Comparison of ENCODE assay signal across 17 cellular contexts in the genomic region with DNA sequence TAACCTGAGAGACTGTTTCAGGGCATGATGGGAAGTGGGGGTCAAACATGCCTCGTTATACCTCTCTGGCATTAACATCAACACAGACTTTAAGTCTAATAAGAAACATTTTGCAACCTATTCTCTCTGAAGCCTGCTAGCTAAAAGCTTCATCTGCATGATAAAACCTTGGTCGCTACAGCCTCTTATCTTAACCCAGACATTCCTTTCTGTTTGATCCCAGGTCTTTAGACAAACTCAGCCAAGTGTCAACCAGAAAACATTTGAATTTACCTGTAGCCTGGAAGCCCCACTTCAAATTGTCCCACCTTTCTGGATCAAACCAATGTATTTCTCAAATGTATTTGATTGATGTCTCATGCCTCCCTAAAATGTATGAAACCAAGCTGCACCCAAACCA.
DNase-seq lines count a peak whose midpoint lies in the region; ATAC-seq and TF ChIP-seq lines count a peak whose summit lies in the region.
"Had no signal": no experiment of that assay in that cellular context is flagged by ENCODE, and none has a peak within 500 bp of the region (broad histone marks: within the 10 kb centered on the region; RNA-seq: fewer than 3 reads in every experiment).

No MANE protein-coding gene starts in this region.

- no peaks in the 10 kb centered on the region for H3K9me3 Mint-ChIP-seq in effector memory CD8-positive, alpha-beta T cell
- H3K9me3 Mint-ChIP-seq in nephron progenitor cell, result peaks cover 18% of the 10 kb centered on the region

- DNase-seq in ELF-1 (ENCODE audit: low read depth, low spot score), result peak; percentile 30
- no peak for DNase-seq in effector memory CD8-positive, alpha-beta T cell
- no peak for DNase-seq in nephron progenitor cell
- DNase-seq in AG08395 (ENCODE audit: low spot score), result no peak
- no peak for DNase-seq in GM20000 (ENCODE audit: low spot score)
- DNase-seq: ACHN, AML-193, NCI-H1105, NCI-H774, OCI-M1, Right ventricle myocardium superior, SW 1271 had no signal

- no peaks in the 10 kb centered on the region for H3K27me3 Mint-ChIP-seq in effector memory CD8-positive, alpha-beta T cell
- peaks cover 3% of the 10 kb centered on the region for H3K27me3 Mint-ChIP-seq in nephron progenitor cell (ENCODE audit: low read depth, poor library complexity)

- peaks cover 10% of the 10 kb centered on the region for H3K4me1 ChIP-seq in HUES6 (ENCODE audit: control insufficient read depth, insufficient read depth, low read length)

- H3K27ac Mint-ChIP-seq in effector memory CD8-positive, alpha-beta T cell, result peak overlapping the region; percentile 65 to 76
- H3K27ac Mint-ChIP-seq in nephron progenitor cell, result peak overlapping the region; percentile 27

- TF ChIP-seq CTCF in nephron progenitor cell (IDR thresholded peaks at IDR 0.05) (no peak), GM20000 (IDR thresholded peaks at IDR 0.05; ENCODE audit: extremely low read depth, missing control alignments) (no peak)

- 0 out of 2 replicates have a peak overlapping the region, but pooled peaks have one; percentile 40 for H3K27ac ChIP-seq in HUES6 (ENCODE audit: low read depth, low read length)
- H3K27ac ChIP-seq: HL-60 had no signal

- H3K4me1 Mint-ChIP-seq in effector memory CD8-positive, alpha-beta T cell (ENCODE audit: low read depth in 2 of 2), result peaks cover 23 to 31% of the 10 kb centered on the region in 2 donors
- H3K4me1 Mint-ChIP-seq in nephron progenitor cell, result no peaks in the 10 kb centered on the region

- H3K36me3 Mint-ChIP-seq in effector memory CD8-positive, alpha-beta T cell (ENCODE audit: insufficient read depth), result peaks cover 92% of the 10 kb centered on the region
- H3K36me3 Mint-ChIP-seq in nephron progenitor cell (ENCODE audit: low read depth), result peaks cover 75% of the 10 kb centered on the region

- no peak overlapping the region for H3K9ac ChIP-seq in HUES6 (ENCODE audit: low read length)

- H3K27me3 ChIP-seq in HUES6 (ENCODE audit: control insufficient read depth, insufficient read depth, low read length), result no peaks in the 10 kb centered on the region

- H3K4me3 Mint-ChIP-seq in effector memory CD8-positive, alpha-beta T cell, result no peak overlapping the region
- H3K4me3 Mint-ChIP-seq in nephron progenitor cell, result no peak overlapping the region
- H3K4me3 Mint-ChIP-seq: CD14-positive monocyte had no signal

- no peak overlapping the region for H3K4me3 ChIP-seq in HUES6 (ENCODE audit: low read depth, low read length)
- H3K4me3 ChIP-seq: HAP-1 had no signal

- H3K36me3 ChIP-seq in HUES6 (ENCODE audit: control insufficient read depth, insufficient read depth, low read length), result peaks cover 53% of the 10 kb centered on the region

- peaks cover 8% of the 10 kb centered on the region for H3K9me3 ChIP-seq in HUES6 (ENCODE audit: control insufficient read depth, insufficient read depth, low read depth, low read length)

- no peak for ATAC-seq in effector memory CD8-positive, alpha-beta T cell (replicated peaks)
- ATAC-seq in GM21619 (IDR thresholded peaks at IDR 0.05; ENCODE audit: unreplicated experiment), result no peak
